27 cellular contexts compared by ENCODE assay signal in the genomic region with DNA sequence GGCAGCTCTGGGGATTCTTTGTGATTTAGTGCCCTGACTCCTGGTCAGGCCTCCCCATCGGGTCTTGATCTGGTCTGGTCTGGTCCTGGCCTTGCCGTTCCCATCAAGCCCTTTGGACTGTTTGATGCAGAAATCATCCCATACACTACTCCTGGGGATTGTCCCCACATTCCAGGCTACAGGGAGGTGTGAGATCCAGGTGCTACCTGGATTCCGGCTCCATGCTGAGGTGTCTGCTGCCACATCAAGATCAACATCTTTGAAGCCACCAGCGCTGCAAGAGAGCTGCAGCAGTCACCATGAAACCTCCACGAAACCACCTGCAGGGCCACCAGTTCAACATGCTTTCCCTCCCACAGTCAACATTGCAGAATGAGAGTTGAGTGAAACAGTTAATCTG.
"Had no signal": no experiment of that assay in that cellular context is flagged by ENCODE, and none has a peak within 500 bp of the region (broad histone marks: within the 10 kb centered on the region; RNA-seq: fewer than 3 reads in every experiment).

No MANE protein-coding gene starts in this region.

- H3K27ac ChIP-seq: coronary artery, dorsolateral prefrontal cortex, epithelial cell of prostate, esophagus squamous epithelium, gastrocnemius medialis, heart right ventricle, left lung, lower lobe of right lung had no signal

- H3K27me3 ChIP-seq: gastrocnemius medialis, heart right ventricle, left lung had no signal

- ATAC-seq: esophagus mucosa, gastrocnemius medialis, heart right ventricle, left cardiac atrium, left lung, left ventricle myocardium superior, lower lobe of right lung, mucosa of descending colon had no signal

- H3K9me3 ChIP-seq: esophagus squamous epithelium, gastrocnemius medialis, lower lobe of right lung, mucosa of descending colon had no signal

- H3K36me3 ChIP-seq: esophagus squamous epithelium, gastrocnemius medialis, heart right ventricle, left lung, lower lobe of right lung had no signal

- H3K4me3 ChIP-seq: coronary artery, dorsolateral prefrontal cortex, esophagus squamous epithelium, gastrocnemius medialis, heart right ventricle, left lung, lower lobe of right lung, mucosa of descending colon had no signal

- H3K4me1 ChIP-seq: gastrocnemius medialis had no signal

- H3K27ac Mint-ChIP-seq: mesothelial cell of epicardium had no signal

- H3K4me3 Mint-ChIP-seq: mesothelial cell of epicardium had no signal

- DNase-seq: dermis blood vessel endothelial cell; dorsolateral prefrontal cortex; effector CD4-positive, alpha-beta T cell; effector memory CD4-positive, alpha-beta T cell; erythroblast; esophagus squamous epithelium; foreskin fibroblast; foreskin melanocyte; gastrocnemius medialis; glutamatergic neuron; head of caudate nucleus; heart right ventricle; hippocampal formation; left cardiac atrium; left lung; left ventricle myocardium superior; lower lobe of right lung; mesenchymal stem cell; mucosa of descending colon had no signal

- FAIRE-seq: colon, endometrium, islet of Langerhans, keratinocyte had no signal
